In the genomic region with DNA sequence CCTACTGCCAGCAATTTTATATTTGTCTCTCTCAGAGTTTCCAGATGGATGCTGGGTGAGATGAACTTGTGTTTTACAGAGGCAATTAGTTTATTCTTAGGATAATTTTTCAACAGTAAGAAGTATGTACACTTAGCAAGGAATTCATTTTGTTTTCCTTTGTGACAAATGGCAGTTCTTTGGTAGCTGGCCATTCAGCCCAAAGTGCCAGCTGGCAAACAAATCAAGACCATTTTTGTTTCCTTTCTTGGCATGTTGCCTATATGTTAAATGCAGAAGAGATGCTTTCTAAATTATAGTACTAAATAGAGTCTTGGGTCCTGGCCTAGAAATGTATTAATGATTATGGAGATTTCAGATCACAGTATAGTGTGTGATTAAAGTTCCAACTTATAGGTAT, we compare ENCODE assay signal across 21 cellular contexts.
DNase-seq lines count a peak whose midpoint lies in the region; ATAC-seq and TF ChIP-seq lines count a peak whose summit lies in the region.
"Had no signal": no experiment of that assay in that cellular context is flagged by ENCODE, and none has a peak within 500 bp of the region (broad histone marks: within the 10 kb centered on the region; RNA-seq: fewer than 3 reads in every experiment).

No MANE protein-coding gene starts in this region.

- DNase-seq in COR-L47 (lab: John Stamatoyannopoulos, UW) (peak; percentile 79), NCI-H146 (lab: John Stamatoyannopoulos, UW) (peak; percentile 26), NCI-H748 (lab: John Stamatoyannopoulos, UW; ENCODE audit: unreplicated experiment) (peak; percentile 74), cerebellum (ENCODE audit: low spot score) (peak; percentile 69), activated gamma-delta T cell (lab: John Stamatoyannopoulos, UW) (no peak), coronary artery (ENCODE audit: low spot score) (no peak)
- no peak for DNase-seq in stimulated activated CD4-positive, alpha-beta T cell treated with anti-CD3 and anti-CD28 coated beads, Interleukin-4, amount 100 ng/mL, for 24 hours
- DNase-seq: activated naive CD4-positive, alpha-beta T cell treated with anti-CD3 and anti-CD28 coated beads, Interleukin-2, amount 10 ng/mL, durations not matched to agents 7 days and 5 days; activated T-cell treated with anti-CD3 and anti-CD28 coated beads, Interleukin-2, amount 50 U/mL, for 24 hours; heart left ventricle; naive thymus-derived CD8-positive, alpha-beta T cell; NCI-H187; NCI-H526 treated with DMSO at 0.1 percent for 48 hours; ovary; right lobe of liver; SIG-M5; T-helper 1 cell had no signal

- H3K4me3 ChIP-seq in coronary artery: no peak overlapping the region
- H3K4me3 ChIP-seq: BLaER1 treated with 17β-estradiol and CSF1 and Interleukin-3, amounts not matched to agents 10 nM and 100 nM; GM23338; heart left ventricle; ovary; right lobe of liver had no signal

- H3K27ac ChIP-seq in coronary artery: no peak overlapping the region
- H3K27ac ChIP-seq: BLaER1 treated with 17β-estradiol and CSF1 and Interleukin-3, amounts not matched to agents 10 nM and 100 nM; epithelial cell of prostate; heart left ventricle; ovary; right lobe of liver had no signal

- ATAC-seq in HG03378 (IDR thresholded peaks at IDR 0.05; ENCODE audit: unreplicated experiment): no peak
- ATAC-seq: GM23338; heart left ventricle; naive thymus-derived CD8-positive, alpha-beta T cell; right lobe of liver had no signal

- TF ChIP-seq CTCF in coronary artery (IDR thresholded peaks at IDR 0.05): no peak

Comparison
In these comparisons a context has a peak if more than half of its experiments do, and no peak if none do; other contexts are left out.
1. DNase-seq: peak in COR-L47 (single experiment), NCI-H146 (single experiment), NCI-H748 (single experiment) and cerebellum (single experiment); none in stimulated activated CD4-positive, alpha-beta T cell treated with anti-CD3 and anti-CD28 coated beads, Interleukin-4, amount 100 ng/mL, for 24 hours (single experiment), activated gamma-delta T cell (single experiment) and coronary artery (single experiment).